ENCODE assay signal across 8 cellular contexts in genomic region chr14:72519543-72519942, GRCh38.
DNase-seq lines count a peak whose midpoint lies in the region; ATAC-seq and TF ChIP-seq lines count a peak whose summit lies in the region.

No MANE protein-coding gene starts in this region.

- H2BK5ac ChIP-seq in neuronal stem cell (ENCODE audit: low read length): no peak overlapping the region

- H2BK12ac ChIP-seq in neuronal stem cell (ENCODE audit: low read length): no peak overlapping the region

- CTCF ChIA-PET in activated CD4-positive, alpha-beta T cell treated with anti-CD3 and anti-CD28 coated beads for 36 hours (lab: Charles Lee): interaction anchor here (0.5 to 11.1 kb wide), 8 partner anchors 13 to 429 kb away, joined by 3 to 166 read pairs (median 3); partner anchors contain the start of gene DPF3

- no peaks in the 10 kb centered on the region for H4K20me1 ChIP-seq in OCI-LY1 (ENCODE audit: insufficient read depth, low read length)

- H3K79me1 ChIP-seq in neuronal stem cell (ENCODE audit: low read depth, low read length): no peaks in the 10 kb centered on the region

- POLR2A ChIA-PET in activated CD4-positive, alpha-beta T cell treated with anti-CD3 and anti-CD28 coated beads for 36 hours (lab: Charles Lee): interaction anchor here (0.9 kb wide), 1 partner anchor 43 kb away, joined by 3 read pairs; no protein-coding TSS in a partner anchor

- H2AK5ac ChIP-seq in neuronal stem cell (ENCODE audit: low read depth, low read length): no peak overlapping the region

- H2AFZ ChIP-seq in OCI-LY1 (ENCODE audit: low read length) (no peak overlapping the region), neuronal stem cell (ENCODE audit: low read length) (no peak overlapping the region)

- no peak overlapping the region for H4K8ac ChIP-seq in neuronal stem cell (ENCODE audit: low read depth, low read length)

- H3K4me3 ChIP-seq in OCI-LY1 (ENCODE audit: low read depth, low read length, poor library complexity, severe bottlenecking) (no peak overlapping the region), neuronal stem cell (ENCODE audit: low read length in 2 of 2) (no peak overlapping the region)

- H3K9me2 ChIP-seq in OCI-LY1 (ENCODE audit: low read depth, low read length): no peaks in the 10 kb centered on the region

- no peaks in the 10 kb centered on the region for H3K79me2 ChIP-seq in OCI-LY1 (ENCODE audit: insufficient read depth, low read length)

- H3K27ac ChIP-seq in OCI-LY1 (ENCODE audit: low read depth, low read length, poor library complexity, severe bottlenecking) (peak overlapping the region; percentile 83), neuronal stem cell (replicated peaks; ENCODE audit: low read length) (no peak overlapping the region)

- H3F3A ChIP-seq in OCI-LY1 (ENCODE audit: insufficient read depth, low read length): no peaks in the 10 kb centered on the region

- peaks cover 40% of the 10 kb centered on the region for H3K4me1 ChIP-seq in OCI-LY1 (ENCODE audit: insufficient read depth, low read length, severe bottlenecking)
- H3K4me1 ChIP-seq in neuronal stem cell (ENCODE audit: control insufficient read depth in 2 of 2, insufficient read depth in 1 of 2, low read depth in 1 of 2, low read length in 2 of 2): peaks cover 0 to 4% of the 10 kb centered on the region in 2 donors

- H2BK15ac ChIP-seq in neuronal stem cell (ENCODE audit: low read length): no peak overlapping the region

- no peak overlapping the region for H3K4ac ChIP-seq in neuronal stem cell (ENCODE audit: low read length)

- DNase-seq in activated CD4-positive, alpha-beta T cell treated with anti-CD3 and anti-CD28 coated beads for 36 hours: peak; percentile 60
- no peak for DNase-seq in activated CD4-positive, alpha-beta T cell treated with anti-CD3 and anti-CD28 coated beads, Interleukin-2, amount 50 U/mL, for 1 hour
- DNase-seq in natural killer cell treated with Interleukin-12 subunit alpha and Interleukin-12 subunit beta and Interleukin-15 and Interleukin-18, amount 100 ng/mL, for 72 hours (ENCODE audit: low spot score): no peak
- DNase-seq in DMS153 treated with DMSO at 0.1 percent for 48 hours (lab: John Stamatoyannopoulos, UW; ENCODE audit: unreplicated experiment): no peak
- no peak for DNase-seq in NCI-H526 treated with DMSO at 0.1 percent for 48 hours (lab: John Stamatoyannopoulos, UW)
- DNase-seq in neuronal stem cell (ENCODE audit: low spot score): no peak

- H3K18ac ChIP-seq in neuronal stem cell (ENCODE audit: low read length): no peak overlapping the region

- H3K36me3 ChIP-seq in OCI-LY1 (ENCODE audit: insufficient read depth, low read length) (no peaks in the 10 kb centered on the region), neuronal stem cell (replicated peaks in 1 of 2; ENCODE audit: control insufficient read depth in 2 of 2, insufficient read depth in 2 of 2, low read length in 2 of 2) (no peaks in the 10 kb centered on the region)

- no peaks in the 10 kb centered on the region for H3K27me3 Mint-ChIP-seq in activated CD4-positive, alpha-beta T cell treated with anti-CD3 and anti-CD28 coated beads for 36 hours
- H3K27me3 Mint-ChIP-seq in natural killer cell treated with Interleukin-12 subunit alpha and Interleukin-12 subunit beta and Interleukin-15 and Interleukin-18, amount 100 ng/mL, for 72 hours: peaks cover 0 to 10% of the 10 kb centered on the region in 2 donors

- peak overlapping the region; percentile 52; the same call in 1 of the 2 replicates for H3K4me2 ChIP-seq in OCI-LY1 (ENCODE audit: low read length)
- no peak overlapping the region for H3K4me2 ChIP-seq in neuronal stem cell (ENCODE audit: insufficient read depth, low read length, poor library complexity, severe bottlenecking)

- no peaks in the 10 kb centered on the region for H3K27me3 ChIP-seq in OCI-LY1 (ENCODE audit: insufficient read depth, low read length)
- no peaks in the 10 kb centered on the region for H3K27me3 ChIP-seq in neuronal stem cell (ENCODE audit: control insufficient read depth in 3 of 3, insufficient read depth in 3 of 3, low read depth in 1 of 3, low read length in 3 of 3)

- no peak overlapping the region for H3K23ac ChIP-seq in neuronal stem cell (ENCODE audit: low read depth, low read length, poor library complexity)

- ATAC-seq in activated CD4-positive, alpha-beta T cell treated with anti-CD3 and anti-CD28 coated beads for 36 hours: peak; percentile 48
- peak; percentile 15 for ATAC-seq in HG02852 (IDR thresholded peaks at IDR 0.05; ENCODE audit: unreplicated experiment)
- ATAC-seq in natural killer cell treated with Interleukin-12 subunit alpha and Interleukin-12 subunit beta and Interleukin-15 and Interleukin-18, amount 100 ng/mL, for 72 hours: peak; percentile 19 to 29

- H3K9ac ChIP-seq in OCI-LY1 (ENCODE audit: low read length): no peak overlapping the region
- H3K9ac ChIP-seq in neuronal stem cell (ENCODE audit: low read depth, low read length, poor library complexity): no peak overlapping the region

- TF ChIP-seq CTCF in OCI-LY1 (IDR thresholded peaks at IDR 0.05; ENCODE audit: low read length): no peak

- H3K4me3 Mint-ChIP-seq in activated CD4-positive, alpha-beta T cell treated with anti-CD3 and anti-CD28 coated beads for 36 hours: peak overlapping the region; percentile 2
- H3K4me3 Mint-ChIP-seq in natural killer cell treated with Interleukin-12 subunit alpha and Interleukin-12 subunit beta and Interleukin-15 and Interleukin-18, amount 100 ng/mL, for 72 hours: peak overlapping the region; percentile 74

- no CpG with 5 or more reads among the region's 4 CpGs for WGBS in neuronal stem cell (ENCODE audit: extremely low coverage in 2 of 2, insufficient read length in 2 of 2, insufficient replicate concordance in 1 of 2), 2 donors

- intact Hi-C loops in activated CD4-positive, alpha-beta T cell treated with anti-CD3 and anti-CD28 coated beads for 36 hours (cut with DNase I, micrococcal nuclease): loop anchor here (1.0 to 5.0 kb wide), 7 partner anchors 15 to 948 kb away; no protein-coding TSS in a partner anchor

- peak overlapping the region; percentile 84 for H3K27ac Mint-ChIP-seq in activated CD4-positive, alpha-beta T cell treated with anti-CD3 and anti-CD28 coated beads for 36 hours
- peak overlapping the region; percentile 64 to 81 for H3K27ac Mint-ChIP-seq in natural killer cell treated with Interleukin-12 subunit alpha and Interleukin-12 subunit beta and Interleukin-15 and Interleukin-18, amount 100 ng/mL, for 72 hours

- peaks cover 2% of the 10 kb centered on the region for H3K36me3 Mint-ChIP-seq in activated CD4-positive, alpha-beta T cell treated with anti-CD3 and anti-CD28 coated beads for 36 hours (ENCODE audit: low read depth)
- H3K36me3 Mint-ChIP-seq in natural killer cell treated with Interleukin-12 subunit alpha and Interleukin-12 subunit beta and Interleukin-15 and Interleukin-18, amount 100 ng/mL, for 72 hours: peaks cover 18% of the 10 kb centered on the region

- H3K9me3 Mint-ChIP-seq in activated CD4-positive, alpha-beta T cell treated with anti-CD3 and anti-CD28 coated beads for 36 hours (ENCODE audit: low read depth): peaks cover 10% of the 10 kb centered on the region
- H3K9me3 Mint-ChIP-seq in natural killer cell treated with Interleukin-12 subunit alpha and Interleukin-12 subunit beta and Interleukin-15 and Interleukin-18, amount 100 ng/mL, for 72 hours: peaks cover 4% of the 10 kb centered on the region

- peaks cover 63% of the 10 kb centered on the region for H3K4me1 Mint-ChIP-seq in activated CD4-positive, alpha-beta T cell treated with anti-CD3 and anti-CD28 coated beads for 36 hours
- peaks cover 66 to 80% of the 10 kb centered on the region in 2 donors for H3K4me1 Mint-ChIP-seq in natural killer cell treated with Interleukin-12 subunit alpha and Interleukin-12 subunit beta and Interleukin-15 and Interleukin-18, amount 100 ng/mL, for 72 hours (ENCODE audit: low read depth in 2 of 2)

- no peak overlapping the region for H4K91ac ChIP-seq in neuronal stem cell (ENCODE audit: low read depth, low read length, poor library complexity)

- H2BK120ac ChIP-seq in neuronal stem cell (ENCODE audit: low read depth, low read length): no peak overlapping the region

- H3K14ac ChIP-seq in neuronal stem cell (ENCODE audit: low read length): no peak overlapping the region

- H3K9me3 ChIP-seq in OCI-LY1 (ENCODE audit: low read length) (no peaks in the 10 kb centered on the region), neuronal stem cell (replicated peaks in 1 of 2; ENCODE audit: control insufficient read depth in 2 of 2, insufficient read depth in 1 of 2, low read depth in 1 of 2, low read length in 2 of 2) (peaks cover 0 to 3% of the 10 kb centered on the region in 2 donors)
